In the genomic region with DNA sequence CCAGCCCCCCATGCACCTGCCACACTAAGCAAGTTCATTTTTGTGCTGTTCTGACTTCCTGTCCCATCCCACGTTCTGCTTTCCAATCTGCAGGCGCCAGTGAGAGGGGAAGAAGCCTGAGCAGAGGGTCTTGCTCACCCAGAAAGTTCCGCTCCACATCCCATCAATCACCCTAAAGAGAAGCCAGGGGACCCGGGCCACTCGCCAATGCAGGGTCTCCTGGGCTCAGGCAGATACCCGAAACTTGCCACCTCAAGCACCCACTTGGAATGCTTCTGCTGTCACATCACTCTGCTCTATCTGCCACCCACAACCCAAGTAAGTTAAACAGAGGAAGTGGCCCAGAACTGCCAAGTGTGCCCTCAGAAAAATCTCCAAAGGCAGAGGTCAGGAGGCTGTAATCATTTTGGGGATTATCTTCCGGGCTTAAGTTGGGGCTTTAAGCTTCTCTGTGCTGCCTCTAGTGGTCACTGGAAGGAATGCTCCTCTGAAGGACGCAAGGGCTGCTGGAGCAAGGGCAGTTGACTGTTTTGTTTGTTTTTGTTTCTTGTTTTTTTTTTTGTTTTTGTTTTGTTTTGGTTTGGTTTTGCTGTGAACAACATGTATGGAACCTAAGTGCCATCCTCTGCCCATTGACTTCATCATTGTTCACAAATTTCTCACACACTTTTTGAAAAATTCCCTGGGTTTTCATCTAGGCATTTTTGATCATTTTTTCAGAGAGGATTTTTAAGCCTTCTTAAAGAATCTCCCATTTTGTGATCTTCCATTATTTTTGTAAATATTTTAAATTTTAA, we compare ENCODE assay signal across 8 cellular contexts. TPM values are rescaled to one million over a fixed set of nuclear protein-coding genes. Genes with fewer than 3 reads are reported as not detected.
A peak's percentile ranks its signal among the peaks of the same experiment; 100 is the strongest.
DNase-seq lines count a peak whose midpoint lies in the region; ATAC-seq lines count a peak whose summit lies in the region.
"Had no signal": no experiment of that assay in that cellular context is flagged by ENCODE, and none has a peak within 500 bp of the region (broad histone marks: within the 10 kb centered on the region; RNA-seq: fewer than 3 reads in every experiment).

No MANE protein-coding gene starts in this region.

- H3K4me1 Mint-ChIP-seq in dendritic cell treated with granulocyte-macrophage colony-stimulating factor and Interleukin-4, amounts not matched to agents 40 ng/mL and 50 ng/mL, for 4 days (ENCODE audit: low read depth) = peaks cover 15% of the 10 kb centered on the region
- no peaks in the 10 kb centered on the region for H3K4me1 Mint-ChIP-seq in activated T-helper 17 cell treated with anti-CD3 and anti-CD28 coated beads, Interleukin-2, amount 50 U/mL, for 72 hours

- peak; percentile 77 for ATAC-seq in GM19023 (IDR thresholded peaks at IDR 0.05; ENCODE audit: unreplicated experiment)
- peak; percentile 65 for ATAC-seq in HG03139 (IDR thresholded peaks at IDR 0.05; ENCODE audit: unreplicated experiment)
- ATAC-seq in activated T-helper 17 cell treated with anti-CD3 and anti-CD28 coated beads, Interleukin-2, amount 50 U/mL, for 72 hours (replicated peaks) = no peak

- H3K9me3 Mint-ChIP-seq in dendritic cell treated with granulocyte-macrophage colony-stimulating factor and Interleukin-4, amounts not matched to agents 40 ng/mL and 50 ng/mL, for 4 days = no peaks in the 10 kb centered on the region
- H3K9me3 Mint-ChIP-seq in activated T-helper 17 cell treated with anti-CD3 and anti-CD28 coated beads, Interleukin-2, amount 50 U/mL, for 72 hours = no peaks in the 10 kb centered on the region
- H3K9me3 Mint-ChIP-seq: activated naive CD4-positive, alpha-beta T cell treated with anti-CD3 and anti-CD28 coated beads, Interleukin-2, amount 50 U/mL, for 72 hours had no signal

- no peak overlapping the region for H3K27ac Mint-ChIP-seq in dendritic cell treated with granulocyte-macrophage colony-stimulating factor and Interleukin-4, amounts not matched to agents 40 ng/mL and 50 ng/mL, for 4 days
- H3K27ac Mint-ChIP-seq in activated T-helper 17 cell treated with anti-CD3 and anti-CD28 coated beads, Interleukin-2, amount 50 U/mL, for 72 hours = no peak overlapping the region
- H3K27ac Mint-ChIP-seq: activated naive CD4-positive, alpha-beta T cell treated with anti-CD3 and anti-CD28 coated beads, Interleukin-2, amount 50 U/mL, for 72 hours had no signal

- peaks cover 23% of the 10 kb centered on the region for H3K27me3 Mint-ChIP-seq in dendritic cell treated with granulocyte-macrophage colony-stimulating factor and Interleukin-4, amounts not matched to agents 40 ng/mL and 50 ng/mL, for 4 days
- no peaks in the 10 kb centered on the region for H3K27me3 Mint-ChIP-seq in activated T-helper 17 cell treated with anti-CD3 and anti-CD28 coated beads, Interleukin-2, amount 50 U/mL, for 72 hours

- H3K4me3 Mint-ChIP-seq in dendritic cell treated with granulocyte-macrophage colony-stimulating factor and Interleukin-4, amounts not matched to agents 40 ng/mL and 50 ng/mL, for 4 days = peak overlapping the region; percentile 28
- H3K4me3 Mint-ChIP-seq in activated T-helper 17 cell treated with anti-CD3 and anti-CD28 coated beads, Interleukin-2, amount 50 U/mL, for 72 hours = no peak overlapping the region

- H3K36me3 Mint-ChIP-seq in dendritic cell treated with granulocyte-macrophage colony-stimulating factor and Interleukin-4, amounts not matched to agents 40 ng/mL and 50 ng/mL, for 4 days (ENCODE audit: low read depth) = no peaks in the 10 kb centered on the region
- no peaks in the 10 kb centered on the region for H3K36me3 Mint-ChIP-seq in activated T-helper 17 cell treated with anti-CD3 and anti-CD28 coated beads, Interleukin-2, amount 50 U/mL, for 72 hours (ENCODE audit: low read depth)
- H3K36me3 Mint-ChIP-seq: activated naive CD4-positive, alpha-beta T cell treated with anti-CD3 and anti-CD28 coated beads, Interleukin-2, amount 50 U/mL, for 72 hours had no signal

- intact Hi-C loops in dendritic cell treated with granulocyte-macrophage colony-stimulating factor and Interleukin-4, amounts not matched to agents 40 ng/mL and 50 ng/mL, for 4 days (cut with micrococcal nuclease) = no loop called here

- DNase-seq in DMS 273 (lab: John Stamatoyannopoulos, UW; ENCODE audit: unreplicated experiment) = peak; percentile 91
- DNase-seq in OCI-M1 (lab: John Stamatoyannopoulos, UW) = peak; percentile 71
- peak; percentile 38 for DNase-seq in midbrain (lab: John Stamatoyannopoulos, UW)

RNA-seq across cellular contexts. Expression of a gene that starts 25.5 kb away (rescaled TPM):
- not detected for total RNA-seq in activated T-helper 17 cell treated with anti-CD3 and anti-CD28 coated beads, Interleukin-2, amount 50 U/mL, for 72 hours
- total RNA-seq: activated naive CD4-positive, alpha-beta T cell treated with anti-CD3 and anti-CD28 coated beads, Interleukin-2, amount 50 U/mL, for 72 hours had no signal

Comparison
In these comparisons a context has a peak if more than half of its experiments do, and no peak if none do; other contexts are left out.
1. DNase-seq: peak in every context shown above with its lines; median percentile 91 in DMS 273; 71 in OCI-M1; 38 in midbrain.